13 cellular contexts compared by ENCODE assay signal in the genomic region with DNA sequence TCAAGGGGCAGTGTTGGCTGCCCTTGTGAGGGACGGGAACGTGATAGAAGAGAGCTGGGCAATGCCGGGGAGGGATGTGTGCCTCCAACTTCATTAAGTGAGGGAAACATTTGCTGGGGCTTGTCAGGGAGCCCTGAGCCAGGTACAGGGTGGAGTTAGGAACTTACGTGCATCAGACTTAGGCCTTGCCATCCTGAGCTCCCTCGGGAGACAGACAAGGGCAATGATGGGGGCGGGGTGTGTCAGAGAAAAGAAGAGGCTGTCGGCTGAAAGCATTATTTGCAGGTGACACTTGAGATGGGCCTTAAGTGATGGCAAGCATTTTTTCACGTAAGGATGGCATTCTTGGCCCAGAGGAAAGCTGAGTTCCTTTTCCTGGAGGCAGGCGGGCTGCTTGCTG. TPM values are rescaled to one million over a fixed set of nuclear protein-coding genes. Genes with fewer than 3 reads are reported as not detected.
A peak's percentile ranks its signal among the peaks of the same experiment; 100 is the strongest.
DNase-seq lines count a peak whose midpoint lies in the region; ATAC-seq, FAIRE-seq and TF ChIP-seq lines count a peak whose summit lies in the region.
"Had no signal": no experiment of that assay in that cellular context is flagged by ENCODE, and none has a peak within 500 bp of the region (broad histone marks: within the 10 kb centered on the region; RNA-seq: fewer than 3 reads in every experiment).

No MANE protein-coding gene starts in this region.

- H3K9me2 ChIP-seq in SK-N-SH = no peaks in the 10 kb centered on the region

- TF ChIP-seq EP300 in SK-N-SH (IDR thresholded peaks at IDR 0.05; ENCODE audit: borderline replicate concordance in 1 of 2, low read depth in 1 of 2, low read length in 1 of 2) (no peak), upper lobe of left lung (IDR thresholded peaks at IDR 0.05) (no peak)

- WGBS in SK-N-SH (ENCODE audit: low lambda C conversion rate) = 62% methylated on average over 9 of the region's 9 CpGs
- 70 to 79% methylated on average over 9 of the region's 9 CpGs for WGBS in upper lobe of left lung, 2 donors

- H2AFZ ChIP-seq in SK-N-SH (ENCODE audit: low read depth) = no peak overlapping the region

- CTCF ChIA-PET in SK-N-SH (lab: Yijun Ruan, JAX) = interaction anchor here (0.6 to 5.2 kb wide), 11 partner anchors 9 to 442 kb away, joined by 3 to 63 read pairs (median 3); partner anchors contain the start of genes CLCN2, EEF1AKMT4 and POLR2H

- POLR2A ChIA-PET in SK-N-SH (lab: Yijun Ruan, JAX) = interaction anchor here (0.6 to 3.1 kb wide), 7 partner anchors 9 to 506 kb away, joined by 3 to 19 read pairs (median 6); partner anchors contain the start of genes CLCN2 and POLR2H

- ATAC-seq in SK-N-SH treated with all-trans-retinoic acid at 6 μM for 48 hours (no peak), lower lobe of right lung (no peak), upper lobe of left lung (ENCODE audit: low FRiP score in 2 of 2) (no peak), HG02623 (IDR thresholded peaks at IDR 0.05; ENCODE audit: unreplicated experiment) (no peak), GM21381 (IDR thresholded peaks at IDR 0.05; ENCODE audit: unreplicated experiment) (no peak)
- ATAC-seq: effector memory CD8-positive, alpha-beta T cell; naive thymus-derived CD4-positive, alpha-beta T cell had no signal

- peak overlapping the region; percentile 85 for H3K4me2 ChIP-seq in SK-N-SH

- H3K4me1 ChIP-seq in SK-N-SH (ENCODE audit: control insufficient read depth in 1 of 2, insufficient read depth in 2 of 2, low read depth in 1 of 2, low read length in 1 of 2) (peaks cover 35 to 37% of the 10 kb centered on the region in 2 experiments; a peak in 3 of 4 replicates), lower lobe of right lung (peaks cover 32% of the 10 kb centered on the region), upper lobe of left lung (peaks cover 33 to 52% (median 39%) of the 10 kb centered on the region in 4 donors)

- intact Hi-C loops in lower lobe of right lung (cut with DNase I) = no loop called here

- no peaks in the 10 kb centered on the region for H3K9me3 ChIP-seq in SK-N-SH
- H3K9me3 ChIP-seq in lower lobe of right lung = no peaks in the 10 kb centered on the region
- H3K9me3 ChIP-seq in upper lobe of left lung = no peaks in the 10 kb centered on the region

- H3K79me2 ChIP-seq in SK-N-SH (ENCODE audit: insufficient read depth) = peaks cover 60% of the 10 kb centered on the region

- no peak for TF ChIP-seq POLR2A in upper lobe of left lung (IDR thresholded peaks at IDR 0.05)

- peak overlapping the region; percentile 72 to 74; a peak in 3 of 4 replicates for H3K4me3 ChIP-seq in SK-N-SH (ENCODE audit: low read depth in 2 of 2, low read length in 1 of 2)
- peak overlapping the region; percentile 30 for H3K4me3 ChIP-seq in brain microvascular endothelial cell (ENCODE audit: low read depth, low read length)
- peak overlapping the region; percentile 14 for H3K4me3 ChIP-seq in lower lobe of right lung
- peak overlapping the region in 3 of 4 donors; percentile 1 to 22 (median 11) for H3K4me3 ChIP-seq in upper lobe of left lung

- TF ChIP-seq RAD21 in SK-N-SH (IDR thresholded peaks at IDR 0.05; ENCODE audit: low read length) = no peak

- in situ Hi-C loops in brain microvascular endothelial cell (cut with HindIII; ENCODE audit: low pct_ligation_motif_present, low sequenced_read_pairs) = no loop called here

- peak overlapping the region; percentile 83 for H3K9ac ChIP-seq in SK-N-SH

- TF ChIP-seq CTCF in SK-N-SH (IDR thresholded peaks at IDR 0.05) = no peak
- no peak for TF ChIP-seq CTCF in brain microvascular endothelial cell (IDR thresholded peaks at IDR 0.05; ENCODE audit: low read depth, low read length, missing control alignments)
- TF ChIP-seq CTCF in lower lobe of right lung (IDR thresholded peaks at IDR 0.05) = no peak
- TF ChIP-seq CTCF in upper lobe of left lung (IDR thresholded peaks at IDR 0.05) = no peak

- H3F3A ChIP-seq in SK-N-SH (replicated peaks; ENCODE audit: insufficient read depth) = peaks cover 24% of the 10 kb centered on the region

- H4K20me1 ChIP-seq in SK-N-SH (ENCODE audit: insufficient read depth) = peaks cover 15% of the 10 kb centered on the region; the same call in 1 of the 2 replicates

- FAIRE-seq in frontal cortex (lab: Jason Lieb, UNC) = no peak
- FAIRE-seq: GM12891 had no signal

- no peak for DNase-seq in SK-N-SH
- no peak for DNase-seq in brain microvascular endothelial cell
- DNase-seq in lower lobe of right lung = no peak
- DNase-seq in upper lobe of left lung = no peak
- no peak for DNase-seq in frontal cortex (ENCODE audit: low spot score in 2 of 2)
- DNase-seq: effector memory CD8-positive, alpha-beta T cell; naive thymus-derived CD4-positive, alpha-beta T cell; stimulated activated CD8-positive, alpha-beta memory T cell treated with anti-CD3 and anti-CD28 coated beads, Interleukin-4, amount 100 ng/mL, for 48 hours had no signal

- peak overlapping the region; percentile 90 to 92; a peak in 3 of 4 replicates for H3K27ac ChIP-seq in SK-N-SH (ENCODE audit: low read depth in 2 of 2, low read length in 1 of 2)
- no peak overlapping the region for H3K27ac ChIP-seq in brain microvascular endothelial cell
- H3K27ac ChIP-seq in lower lobe of right lung = peak overlapping the region; percentile 93
- H3K27ac ChIP-seq in upper lobe of left lung = peak overlapping the region; percentile 18 to 97 (median 67)

- H3K27me3 ChIP-seq in SK-N-SH (ENCODE audit: insufficient read depth) = no peaks in the 10 kb centered on the region
- no peaks in the 10 kb centered on the region for H3K27me3 ChIP-seq in brain microvascular endothelial cell (replicated peaks)
- H3K27me3 ChIP-seq in lower lobe of right lung (ENCODE audit: low read depth) = no peaks in the 10 kb centered on the region
- H3K27me3 ChIP-seq in upper lobe of left lung = no peaks in the 10 kb centered on the region

- H3K36me3 ChIP-seq in SK-N-SH (replicated peaks in 1 of 2; ENCODE audit: control insufficient read depth in 1 of 2, insufficient read depth in 2 of 2, low read length in 1 of 2) (peaks cover 9 to 34% of the 10 kb centered on the region in 2 experiments), brain microvascular endothelial cell (replicated peaks) (peaks cover 16% of the 10 kb centered on the region), lower lobe of right lung (peaks cover 38% of the 10 kb centered on the region), upper lobe of left lung (peaks cover 6 to 38% (median 21%) of the 10 kb centered on the region in 4 donors)

TF ChIP-seq in SK-N-SH, 30 proteins besides CTCF, POLR2A, EP300 and RAD21 (continues in another document):
- TF ChIP-seq CHD2 (IDR thresholded peaks at IDR 0.05; ENCODE audit: low read length, partially characterized antibody) = no peak
- TF ChIP-seq FOSL2 (IDR thresholded peaks at IDR 0.05; ENCODE audit: borderline replicate concordance, low read depth) = no peak
- no peak for TF ChIP-seq POLR2AphosphoS5 (IDR thresholded peaks at IDR 0.05; ENCODE audit: low read depth, low read length)
- no peak for TF ChIP-seq TCF12 (IDR thresholded peaks at IDR 0.05)
- no peak for TF ChIP-seq RFX5 (IDR thresholded peaks at IDR 0.05; ENCODE audit: low read length)

TF ChIP-seq in SK-N-SH treated with all-trans-retinoic acid at 6 μM for 48 hours, 23 proteins besides CTCF, POLR2A, EP300 and RAD21 (continues in another document):
- TF ChIP-seq TCF4 (CRISPR knock-in tag; IDR thresholded peaks at IDR 0.05; ENCODE audit: borderline replicate concordance) (no peak), ZNF70 (CRISPR knock-in tag; IDR thresholded peaks at IDR 0.05) (no peak), ZNF565 (CRISPR knock-in tag; conservative IDR thresholded peaks at IDR 0.05; ENCODE audit: low read depth) (no peak), ARNTL (CRISPR knock-in tag; IDR thresholded peaks at IDR 0.05; ENCODE audit: borderline replicate concordance, low read depth) (no peak), RARB (CRISPR knock-in tag; IDR thresholded peaks at IDR 0.05) (no peak), ZFP3 (CRISPR knock-in tag; IDR thresholded peaks at IDR 0.05) (no peak)

RNA-seq across cellular contexts. Expression of gene FAM131A, which starts 1.6 kb away (rescaled TPM):
- 31.6 and 34.2 TPM in 2 replicates for polyA plus RNA-seq in SK-N-SH (2012; rRNA removed)
- 17.5 and 27.0 TPM in 2 replicates for polyA plus RNA-seq in SK-N-SH (2012; cell fraction: cytosol; rRNA removed)
- polyA plus RNA-seq in SK-N-SH (2012; cell fraction: nucleus; rRNA removed) = 56.4 and 63.9 TPM in 2 replicates
- total RNA-seq in lower lobe of right lung (17.0 TPM), upper lobe of left lung (10 to 100 TPM; 14.8 to 52.7 (median 25.2) TPM), frontal cortex (60.7 TPM)

RNA-seq across cellular contexts. Expression of gene CLCN2, which starts 22.4 kb away (rescaled TPM):
- 8.6 and 9.1 TPM in 2 replicates for polyA plus RNA-seq in SK-N-SH (2012; rRNA removed)
- polyA plus RNA-seq in SK-N-SH (2012; cell fraction: cytosol; rRNA removed) = 2.8 and 3.9 TPM in 2 replicates
- 38.1 TPM in 2 replicates for polyA plus RNA-seq in SK-N-SH (2012; cell fraction: nucleus; rRNA removed)
- total RNA-seq in lower lobe of right lung (4.4 TPM), upper lobe of left lung (10 to 100 TPM in 1 of 6 donors, 1 to 10 TPM in 5; 3.0 to 14.7 (median 5.3) TPM), frontal cortex (7.3 TPM)

RNA-seq across cellular contexts. Expression of gene POLR2H, which starts 22.5 kb away (rescaled TPM):
- 206 and 258 TPM in 2 replicates for polyA plus RNA-seq in SK-N-SH (2012; rRNA removed)
- polyA plus RNA-seq in SK-N-SH (2012; cell fraction: cytosol; rRNA removed) = 216 and 239 TPM in 2 replicates
- 457 and 484 TPM in 2 replicates for polyA plus RNA-seq in SK-N-SH (2012; cell fraction: nucleus; rRNA removed)
- total RNA-seq in lower lobe of right lung (53.3 TPM), upper lobe of left lung (100 to 1,000 TPM in 1 of 6 donors, 10 to 100 TPM in 5; 41.4 to 235 (median 66.2) TPM), frontal cortex (33.8 TPM)

RNA-seq across cellular contexts. Expression of gene EIF4G1, which starts 24.6 kb away (rescaled TPM):
- polyA plus RNA-seq in SK-N-SH (2012; rRNA removed) = 207 and 262 TPM in 2 replicates
- polyA plus RNA-seq in SK-N-SH (2012; cell fraction: cytosol; rRNA removed) = 144 and 191 TPM in 2 replicates
- 356 and 392 TPM in 2 replicates for polyA plus RNA-seq in SK-N-SH (2012; cell fraction: nucleus; rRNA removed)
- total RNA-seq in lower lobe of right lung = 271 TPM
- total RNA-seq in upper lobe of left lung = 100 to 1,000 TPM; 278 to 408 (median 326) TPM
- total RNA-seq in frontal cortex = 88.0 TPM

RNA-seq across cellular contexts. Expression of gene THPO, which starts 39.0 kb away (rescaled TPM):
- polyA plus RNA-seq in SK-N-SH (2012; rRNA removed) = 0.07 and 0.21 TPM in 2 replicates
- polyA plus RNA-seq in SK-N-SH (2012; cell fraction: cytosol; rRNA removed) = 0.01 and 0.04 TPM in 2 replicates
- polyA plus RNA-seq in SK-N-SH (2012; cell fraction: nucleus; rRNA removed) = 0.19 and 0.27 TPM in 2 replicates
- total RNA-seq in lower lobe of right lung (0.24 TPM), upper lobe of left lung (under 1 TPM in 2 of 6 donors, not detected in 4; 0.14 to 0.84 TPM), frontal cortex (0.41 TPM)
- total RNA-seq: naive thymus-derived CD4-positive, alpha-beta T cell; RPMI7951 had no signal
- polyA plus RNA-seq: naive thymus-derived CD4-positive, alpha-beta T cell had no signal

Comparison
In these comparisons a context has a peak if more than half of its experiments do, and no peak if none do; other contexts are left out.
1. H3K4me3 ChIP-seq: peak in every context shown above with its lines; median percentile 73 in SK-N-SH; 30 in brain microvascular endothelial cell; 14 in lower lobe of right lung; 11 in upper lobe of left lung.